Comparison of ENCODE assay signal across 20 cellular contexts in genomic region chr10:31010062-31010461, GRCh38. TPM values are rescaled to one million over a fixed set of nuclear protein-coding genes. Genes with fewer than 3 reads are reported as not detected.
DNase-seq lines count a peak whose midpoint lies in the region; ATAC-seq, FAIRE-seq and TF ChIP-seq lines count a peak whose summit lies in the region.
"Had no signal": no experiment of that assay in that cellular context is flagged by ENCODE, and none has a peak within 500 bp of the region (broad histone marks: within the 10 kb centered on the region; RNA-seq: fewer than 3 reads in every experiment).

No MANE protein-coding gene starts in this region.

- no peak overlapping the region for H2AFZ ChIP-seq in endothelial cell of umbilical vein (ENCODE audit: low read depth, low read length)

- dilution Hi-C loops in endothelial cell of umbilical vein (cut with MboI; ENCODE audit: extremely low pct_ligation_motif_present, low sequenced_read_pairs): no loop called here

- no peaks in the 10 kb centered on the region for H3K9me1 ChIP-seq in endothelial cell of umbilical vein (replicated peaks; ENCODE audit: control insufficient read depth, extremely low read depth, insufficient read depth, low read length)

- H3K27me3 ChIP-seq in endothelial cell of umbilical vein (ENCODE audit: control insufficient read depth in 2 of 2, insufficient read depth in 2 of 2, low read length in 2 of 2) (no peaks in the 10 kb centered on the region), psoas muscle (ENCODE audit: insufficient read depth in 3 of 3, low read length in 2 of 3) (no peaks in the 10 kb centered on the region), vagina (no peaks in the 10 kb centered on the region), small intestine (ENCODE audit: control insufficient read depth in 2 of 2, insufficient read depth in 2 of 2, low read length in 2 of 2) (no peaks in the 10 kb centered on the region)
- H3K27me3 ChIP-seq: BLaER1 had no signal

- peaks cover 10% of the 10 kb centered on the region for H3K36me3 Mint-ChIP-seq in activated T-helper 2 cell treated with anti-CD3 and anti-CD28 coated beads, Interferon-gamma antibody, Interleukin-2, Interleukin-4, amounts not matched to agents 10 μg/mL and 5 μg/mL and 100 μg/mL, durations not matched to agents 14 hours and 24 hours and 36 hours (ENCODE audit: low read depth)

- no peaks in the 10 kb centered on the region for H4K20me1 ChIP-seq in endothelial cell of umbilical vein (replicated peaks; ENCODE audit: control insufficient read depth, extremely low read depth, insufficient read depth, low read length)
- H4K20me1 ChIP-seq: BLaER1 had no signal

- no peak overlapping the region for H3K4me3 ChIP-seq in endothelial cell of umbilical vein (replicated peaks in 1 of 3; ENCODE audit: insufficient read depth in 1 of 3, low read depth in 1 of 3, low read length in 3 of 3)
- H3K4me3 ChIP-seq in psoas muscle: no peak overlapping the region
- H3K4me3 ChIP-seq in vagina: no peak overlapping the region
- no peak overlapping the region for H3K4me3 ChIP-seq in small intestine (ENCODE audit: low read depth in 1 of 2, low read length in 2 of 2)
- H3K4me3 ChIP-seq: BLaER1, HAP-1 had no signal

- WGBS in psoas muscle, 3 donors: 86 to 97% (median 88%) methylated on average over 2 of the region's 2 CpGs
- WGBS in small intestine, 3 donors: 90 to 97% (median 94%) methylated on average over 2 of the region's 2 CpGs

- no peaks in the 10 kb centered on the region for H3K9me3 Mint-ChIP-seq in activated T-helper 2 cell treated with anti-CD3 and anti-CD28 coated beads, Interferon-gamma antibody, Interleukin-2, Interleukin-4, amounts not matched to agents 10 μg/mL and 5 μg/mL and 100 μg/mL, durations not matched to agents 14 hours and 24 hours and 36 hours
- H3K9me3 Mint-ChIP-seq: CD8-positive, alpha-beta T cell; HFFc6 had no signal

- no peak for TF ChIP-seq CTCF in endothelial cell of umbilical vein (IDR thresholded peaks at IDR 0.05; ENCODE audit: extremely low read depth in 1 of 2, insufficient read depth in 1 of 2, low read depth in 1 of 2, low read length in 2 of 2)
- no peak for TF ChIP-seq CTCF in psoas muscle (IDR thresholded peaks at IDR 0.05)
- no peak for TF ChIP-seq CTCF in vagina (IDR thresholded peaks at IDR 0.05)

- no peak overlapping the region for H3K27ac Mint-ChIP-seq in activated T-helper 2 cell treated with anti-CD3 and anti-CD28 coated beads, Interferon-gamma antibody, Interleukin-2, Interleukin-4, amounts not matched to agents 10 μg/mL and 5 μg/mL and 100 μg/mL, durations not matched to agents 14 hours and 24 hours and 36 hours
- H3K27ac Mint-ChIP-seq: B cell; CD4-positive, CD25-positive, alpha-beta regulatory T cell; CD8-positive, alpha-beta T cell; HFFc6 had no signal

- DNase-seq in endothelial cell of umbilical vein (ENCODE audit: low read depth, low spot score) (no peak), psoas muscle (no peak), vagina (ENCODE audit: extremely low spot score in 2 of 2) (no peak), small intestine (no peak)
- DNase-seq in activated T-helper 2 cell treated with anti-CD3 and anti-CD28 coated beads, Interferon-gamma antibody, Interleukin-2, Interleukin-4, amounts not matched to agents 10 μg/mL and 5 μg/mL and 100 μg/mL, durations not matched to agents 14 hours and 24 hours and 36 hours (ENCODE audit: low spot score): no peak
- DNase-seq in activated effector memory CD4-positive, alpha-beta T cell treated with Interleukin-2 at 50 U/mL for 16 hours: no peak
- DNase-seq: Caco-2; CD4-positive, CD25-positive, alpha-beta regulatory T cell; CD8-positive, alpha-beta T cell; DMS153; DND-41; GOT3; HFFc6 had no signal

- TF ChIP-seq POLR2A in endothelial cell of umbilical vein (IDR thresholded peaks at IDR 0.05; ENCODE audit: low read depth, low read length) (no peak), vagina (IDR thresholded peaks at IDR 0.05) (no peak)

- no peaks in the 10 kb centered on the region for H3K27me3 Mint-ChIP-seq in activated T-helper 2 cell treated with anti-CD3 and anti-CD28 coated beads, Interferon-gamma antibody, Interleukin-2, Interleukin-4, amounts not matched to agents 10 μg/mL and 5 μg/mL and 100 μg/mL, durations not matched to agents 14 hours and 24 hours and 36 hours (ENCODE audit: low read depth)
- H3K27me3 Mint-ChIP-seq: B cell; CD4-positive, CD25-positive, alpha-beta regulatory T cell had no signal

- H3K9me3 ChIP-seq in endothelial cell of umbilical vein (replicated peaks; ENCODE audit: control insufficient read depth, insufficient read depth, low read length) (no peaks in the 10 kb centered on the region), psoas muscle (no peaks in the 10 kb centered on the region), vagina (no peaks in the 10 kb centered on the region), small intestine (ENCODE audit: control insufficient read depth, low read depth) (no peaks in the 10 kb centered on the region)
- H3K9me3 ChIP-seq: Caco-2, HAP-1 had no signal

- H3K9ac ChIP-seq in endothelial cell of umbilical vein (replicated peaks; ENCODE audit: extremely low read depth, insufficient read depth, low read length): no peak overlapping the region
- H3K9ac ChIP-seq: BLaER1 had no signal

- no TSS peak for BruUV-seq in endothelial cell of umbilical vein (replicated peaks; lab: Mats Ljungman, UMichigan)

- H3K79me2 ChIP-seq in endothelial cell of umbilical vein (ENCODE audit: control insufficient read depth, insufficient read depth, low read length): no peaks in the 10 kb centered on the region

- no peak overlapping the region for H3K4me3 Mint-ChIP-seq in activated T-helper 2 cell treated with anti-CD3 and anti-CD28 coated beads, Interferon-gamma antibody, Interleukin-2, Interleukin-4, amounts not matched to agents 10 μg/mL and 5 μg/mL and 100 μg/mL, durations not matched to agents 14 hours and 24 hours and 36 hours (ENCODE audit: low read depth)
- H3K4me3 Mint-ChIP-seq: B cell; CD4-positive, CD25-positive, alpha-beta regulatory T cell; CD8-positive, alpha-beta T cell; HFFc6 had no signal

- no peak for FAIRE-seq in endothelial cell of umbilical vein (lab: Jason Lieb, UNC)
- no peak for FAIRE-seq in small intestine (lab: Jason Lieb, UNC)
- FAIRE-seq: G401.6, GM12892, H54 had no signal

- peaks cover 25% of the 10 kb centered on the region for H3K4me1 Mint-ChIP-seq in activated T-helper 2 cell treated with anti-CD3 and anti-CD28 coated beads, Interferon-gamma antibody, Interleukin-2, Interleukin-4, amounts not matched to agents 10 μg/mL and 5 μg/mL and 100 μg/mL, durations not matched to agents 14 hours and 24 hours and 36 hours (ENCODE audit: low read depth)

- intact Hi-C loops in endothelial cell of umbilical vein (cut with micrococcal nuclease): loop anchor here (2.0 kb wide), 1 partner anchor 309 kb away; the partner anchor contains the start of gene ZEB1
- intact Hi-C loops in psoas muscle (cut with DNase I): no loop called here
- intact Hi-C loops in vagina (cut with DNase I): no loop called here
- intact Hi-C loops in activated T-helper 2 cell treated with anti-CD3 and anti-CD28 coated beads, Interferon-gamma antibody, Interleukin-2, Interleukin-4, amounts not matched to agents 10 μg/mL and 5 μg/mL and 100 μg/mL, durations not matched to agents 14 hours and 24 hours and 36 hours (cut with micrococcal nuclease): no loop called here

- H3K27ac ChIP-seq in endothelial cell of umbilical vein (ENCODE audit: insufficient read depth, low read depth, low read length) (peak overlapping the region; percentile 83), psoas muscle (peak overlapping the region; percentile 77), vagina (peak overlapping the region; percentile 61), small intestine (ENCODE audit: low read depth in 1 of 2, low read length in 1 of 2) (no peak overlapping the region)
- H3K27ac ChIP-seq: BLaER1, C4-2B had no signal

- H3K4me2 ChIP-seq in endothelial cell of umbilical vein (ENCODE audit: insufficient read depth, low read length): no peak overlapping the region
- H3K4me2 ChIP-seq: BLaER1 had no signal

- H3K4me1 ChIP-seq in endothelial cell of umbilical vein (ENCODE audit: control insufficient read depth, extremely low read depth, insufficient read depth, low read length) (peaks cover 66% of the 10 kb centered on the region), psoas muscle (peaks cover 44% of the 10 kb centered on the region), vagina (peaks cover 41% of the 10 kb centered on the region), small intestine (ENCODE audit: control insufficient read depth in 2 of 2, insufficient read depth in 1 of 2, low read depth in 1 of 2, low read length in 1 of 2) (peaks cover 0 to 4% of the 10 kb centered on the region in 2 donors)
- H3K4me1 ChIP-seq: Caco-2, HAP-1 had no signal

- no peak for ATAC-seq in psoas muscle
- ATAC-seq: CD8-positive, alpha-beta T cell had no signal

- POLR2A ChIA-PET in endothelial cell of umbilical vein (lab: Charles Lee): interaction anchor here (0.6 to 1.1 kb wide), 2 partner anchors 47 to 225 kb away, joined by 4 to 5 read pairs; no protein-coding TSS in a partner anchor

- CTCF ChIA-PET in endothelial cell of umbilical vein (lab: Charles Lee): interaction anchor here (0.6 to 1.8 kb wide), 4 partner anchors 29 to 610 kb away, joined by 3 to 6 read pairs (median 3); no protein-coding TSS in a partner anchor

- H3K36me3 ChIP-seq in endothelial cell of umbilical vein (ENCODE audit: control insufficient read depth in 2 of 2, extremely low read depth in 1 of 2, insufficient read depth in 2 of 2, low read length in 2 of 2): no peaks in the 10 kb centered on the region
- H3K36me3 ChIP-seq in psoas muscle (ENCODE audit: insufficient read depth in 1 of 2, low read depth in 1 of 2): no peaks in the 10 kb centered on the region
- H3K36me3 ChIP-seq in vagina: no peaks in the 10 kb centered on the region
- H3K36me3 ChIP-seq in small intestine (ENCODE audit: control insufficient read depth in 2 of 2, insufficient read depth in 2 of 2, low read length in 2 of 2): no peaks in the 10 kb centered on the region
- H3K36me3 ChIP-seq: BLaER1, HAP-1 had no signal

RNA-seq across cellular contexts. Expression of gene ZNF438, which starts 21.6 kb away (rescaled TPM):
- total RNA-seq in endothelial cell of umbilical vein (11.2 and 15.1 TPM in 2 replicates), psoas muscle (10 to 100 TPM; 12.3 to 27.9 (median 17.2) TPM), vagina (11.8 TPM)
- polyA plus RNA-seq in endothelial cell of umbilical vein (7.2 and 7.5 TPM in 2 replicates), psoas muscle (10 to 100 TPM; 17.0 to 26.1 (median 21.3) TPM), small intestine (1 to 10 TPM; 4.1 to 5.8 (median 5.2) TPM)
- 8.9 and 9.4 TPM in 2 replicates for polyA plus RNA-seq in endothelial cell of umbilical vein (2011; cell fraction: cytosol; rRNA removed)
- 16.9 and 17.5 TPM in 2 replicates for polyA plus RNA-seq in endothelial cell of umbilical vein (2011; cell fraction: nucleus; rRNA removed)
- polyA plus RNA-seq in endothelial cell of umbilical vein (2012): 8.6 and 12.8 TPM in 2 replicates
- 15.2 and 17.3 TPM in 2 replicates for polyA minus RNA-seq in endothelial cell of umbilical vein
- polyA minus RNA-seq in endothelial cell of umbilical vein (2011; cell fraction: cytosol; rRNA and poly(A)+ RNA removed): 1.1 TPM
- 13.2 and 19.9 TPM in 2 replicates for polyA minus RNA-seq in endothelial cell of umbilical vein (2011; cell fraction: nucleus; rRNA and poly(A)+ RNA removed)
- total RNA-seq in activated T-helper 2 cell treated with anti-CD3 and anti-CD28 coated beads, Interferon-gamma antibody, Interleukin-2, Interleukin-4, amounts not matched to agents 10 μg/mL and 5 μg/mL and 100 μg/mL, durations not matched to agents 14 hours and 24 hours and 36 hours: 5.8 and 6.1 TPM in 2 replicates

Comparison
In these comparisons a context has a peak if more than half of its experiments do, and no peak if none do; other contexts are left out.
1. H3K27ac ChIP-seq: peak in endothelial cell of umbilical vein (single experiment), psoas muscle (single experiment) and vagina (single experiment); none in small intestine (0 of 2).